ENCODE assay signal across 18 cellular contexts in the genomic region with DNA sequence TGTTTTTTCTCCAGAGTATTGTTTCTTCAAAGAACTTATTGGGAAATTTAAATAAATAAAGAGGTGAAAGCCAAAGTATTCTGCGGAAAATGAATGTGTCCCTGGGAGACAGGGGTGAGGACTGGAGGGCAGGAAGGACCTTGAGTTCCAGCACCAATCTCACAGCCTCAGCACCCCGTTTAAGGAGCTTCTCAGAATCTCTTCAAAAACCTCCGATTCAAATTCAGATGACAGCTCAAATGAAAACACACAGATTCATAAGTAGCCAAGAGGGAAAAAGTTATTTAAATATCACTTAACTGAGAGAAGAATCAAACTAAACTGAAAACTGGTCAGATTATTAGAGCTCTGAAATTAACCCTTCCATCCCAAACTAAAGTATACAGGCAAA. TPM values are rescaled to one million over a fixed set of nuclear protein-coding genes. Genes with fewer than 3 reads are reported as not detected.
DNase-seq lines count a peak whose midpoint lies in the region; ATAC-seq and TF ChIP-seq lines count a peak whose summit lies in the region.
"Had no signal": no experiment of that assay in that cellular context is flagged by ENCODE, and none has a peak within 500 bp of the region (broad histone marks: within the 10 kb centered on the region; RNA-seq: fewer than 3 reads in every experiment).

No MANE protein-coding gene starts in this region.

- H3K36me3 Mint-ChIP-seq in T-helper 17 cell (ENCODE audit: low read depth) (peaks cover 4% of the 10 kb centered on the region), neural crest cell (ENCODE audit: low read depth) (peaks cover 2% of the 10 kb centered on the region)

- no peak for TF ChIP-seq CTCF in neural crest cell (conservative IDR thresholded peaks at IDR 0.05)

- peak overlapping the region; percentile 69 for H3K27ac ChIP-seq in caudate nucleus (ENCODE audit: low read depth, low read length)
- peak overlapping the region; percentile 71 for H3K27ac ChIP-seq in layer of hippocampus (ENCODE audit: low read depth, low read length)
- H3K27ac ChIP-seq: BLaER1 treated with 17β-estradiol and CSF1 and Interleukin-3, amounts not matched to agents 10 nM and 100 nM had no signal

- H3K27me3 Mint-ChIP-seq in T-helper 17 cell (no peaks in the 10 kb centered on the region), neural crest cell (ENCODE audit: low read depth) (no peaks in the 10 kb centered on the region)
- H3K27me3 Mint-ChIP-seq: B cell had no signal

- DNase-seq in T-helper 17 cell: no peak
- DNase-seq in caudate nucleus (lab: John Stamatoyannopoulos, UW): no peak
- no peak for DNase-seq in neural crest cell (ENCODE audit: low read depth, low spot score)
- no peak for DNase-seq in stimulated activated naive CD4-positive, alpha-beta T cell treated with Interleukin-2 at 50 U/mL for 16 hours (lab: John Stamatoyannopoulos, UW)
- no peak for DNase-seq in DMS 273 treated with DMSO at 0.1 percent for 48 hours (lab: John Stamatoyannopoulos, UW)
- DNase-seq in germinal center (ENCODE audit: low spot score): no peak
- DNase-seq: Calu3; CD8-positive, alpha-beta T cell; DMS53; DND-41; EL; H9 had no signal

- no peaks in the 10 kb centered on the region for H3K9me3 ChIP-seq in T-helper 17 cell (ENCODE audit: control insufficient read depth, low read length, poor library complexity, severe bottlenecking)

- H3K4me3 Mint-ChIP-seq in T-helper 17 cell (peak overlapping the region; percentile 52), neural crest cell (no peak overlapping the region)
- H3K4me3 Mint-ChIP-seq: B cell; CD8-positive, alpha-beta T cell; H9 had no signal

- H3K27me3 ChIP-seq in layer of hippocampus (ENCODE audit: control insufficient read depth, insufficient read depth, low read length): no peaks in the 10 kb centered on the region
- H3K27me3 ChIP-seq: BLaER1 treated with 17β-estradiol and CSF1 and Interleukin-3, amounts not matched to agents 10 nM and 100 nM had no signal

- ATAC-seq in T-helper 17 cell (no peak), HG03135 (IDR thresholded peaks at IDR 0.05; ENCODE audit: unreplicated experiment) (no peak)
- ATAC-seq: CD8-positive, alpha-beta T cell; GM12878; HepG2 had no signal

- H3K9me3 Mint-ChIP-seq in neural crest cell: no peaks in the 10 kb centered on the region
- H3K9me3 Mint-ChIP-seq: CD8-positive, alpha-beta T cell; H9 had no signal

- H3K4me1 Mint-ChIP-seq in T-helper 17 cell (peaks cover 15% of the 10 kb centered on the region), neural crest cell (no peaks in the 10 kb centered on the region)

- H3K27ac Mint-ChIP-seq in T-helper 17 cell: no peak overlapping the region
- peak overlapping the region; percentile 17 for H3K27ac Mint-ChIP-seq in neural crest cell (ENCODE audit: unreplicated experiment)
- H3K27ac Mint-ChIP-seq: B cell; CD8-positive, alpha-beta T cell had no signal

RNA-seq across cellular contexts. Expression of a gene that starts 12.5 kb away (rescaled TPM):
- total RNA-seq in T-helper 17 cell (10 to 100 TPM in 1 of 2 donors, 1 to 10 TPM in 1; 8.3 to 14.0 TPM), neural crest cell (49.9 and 50.0 TPM in 2 replicates)
